In the genomic region with DNA sequence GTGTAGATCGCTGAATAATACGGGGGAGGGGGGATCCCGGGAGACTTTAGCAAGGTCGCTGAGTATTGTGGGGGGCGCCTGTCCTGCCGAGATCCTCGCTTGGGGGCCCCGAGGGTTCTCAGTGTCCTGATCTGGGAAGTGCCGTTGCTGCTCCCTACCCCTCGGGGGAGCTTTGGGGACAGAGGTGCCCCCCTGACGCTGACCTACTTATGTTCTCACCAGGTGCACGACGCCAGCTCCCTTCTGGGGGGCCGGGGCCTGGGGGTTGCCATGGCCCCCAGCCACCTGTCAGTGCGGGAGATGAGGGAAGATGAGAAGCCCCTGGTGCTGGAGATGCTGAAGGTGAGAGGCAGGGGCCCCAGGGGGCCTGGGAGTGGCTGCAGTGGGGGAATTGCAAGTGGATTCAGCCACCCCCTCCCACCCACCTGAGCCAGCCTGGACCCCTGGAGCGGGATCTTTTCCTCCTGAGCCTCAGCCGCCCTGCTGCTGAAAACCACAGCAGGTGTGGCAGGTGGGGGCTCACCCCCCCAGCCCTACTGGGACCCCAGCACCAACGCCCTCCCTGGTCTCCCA, we compare ENCODE assay signal across 7 cellular contexts. TPM values are rescaled to one million over a fixed set of nuclear protein-coding genes. Genes with fewer than 3 reads are reported as not detected.
DNase-seq lines count a peak whose midpoint lies in the region; ATAC-seq and TF ChIP-seq lines count a peak whose summit lies in the region.
"Had no signal": no experiment of that assay in that cellular context is flagged by ENCODE, and none has a peak within 500 bp of the region (broad histone marks: within the 10 kb centered on the region; RNA-seq: fewer than 3 reads in every experiment).

No MANE protein-coding gene starts in this region.

- ATAC-seq in HG02642 (IDR thresholded peaks at IDR 0.05; ENCODE audit: poor library complexity, unreplicated experiment) (no peak), GM18519 (IDR thresholded peaks at IDR 0.05; ENCODE audit: low FRiP score, unreplicated experiment) (no peak), HG02852 (IDR thresholded peaks at IDR 0.05; ENCODE audit: unreplicated experiment) (no peak)

- H3K4me1 Mint-ChIP-seq in activated T-helper 2 cell treated with anti-CD3 and anti-CD28 coated beads, Interferon-gamma antibody, Interleukin-2, Interleukin-4, amounts not matched to agents 10 μg/mL and 5 μg/mL and 100 μg/mL, durations not matched to agents 14 hours and 24 hours and 36 hours (ENCODE audit: low read depth) = peaks cover 12% of the 10 kb centered on the region

- H3K27ac ChIP-seq in mucosa of rectum (ENCODE audit: low read depth in 2 of 2, low read length in 2 of 2) = peak overlapping the region; percentile 65 to 74

- no peaks in the 10 kb centered on the region for H3K27me3 ChIP-seq in mucosa of rectum (ENCODE audit: control insufficient read depth in 2 of 2, insufficient read depth in 2 of 2, low read length in 2 of 2)

- H3K4me3 Mint-ChIP-seq in activated T-helper 2 cell treated with anti-CD3 and anti-CD28 coated beads, Interferon-gamma antibody, Interleukin-2, Interleukin-4, amounts not matched to agents 10 μg/mL and 5 μg/mL and 100 μg/mL, durations not matched to agents 14 hours and 24 hours and 36 hours (ENCODE audit: low read depth) = peak overlapping the region; percentile 80

- H3K4me3 ChIP-seq in GM12875 (ENCODE audit: low read depth, low read length) (peak overlapping the region; percentile 85), mucosa of rectum (ENCODE audit: low read length in 2 of 2) (peak overlapping the region; percentile 62 to 65)

- no peaks in the 10 kb centered on the region for H3K36me3 ChIP-seq in mucosa of rectum (ENCODE audit: control insufficient read depth in 2 of 2, insufficient read depth in 2 of 2, low read length in 2 of 2)

- no peaks in the 10 kb centered on the region for H3K36me3 Mint-ChIP-seq in activated T-helper 2 cell treated with anti-CD3 and anti-CD28 coated beads, Interferon-gamma antibody, Interleukin-2, Interleukin-4, amounts not matched to agents 10 μg/mL and 5 μg/mL and 100 μg/mL, durations not matched to agents 14 hours and 24 hours and 36 hours (ENCODE audit: low read depth)

- H3K4me1 ChIP-seq in mucosa of rectum (ENCODE audit: control insufficient read depth in 2 of 2, insufficient read depth in 2 of 2, low read length in 2 of 2) = peaks cover 9 to 17% of the 10 kb centered on the region in 2 donors

- H3K9me3 Mint-ChIP-seq in activated T-helper 2 cell treated with anti-CD3 and anti-CD28 coated beads, Interferon-gamma antibody, Interleukin-2, Interleukin-4, amounts not matched to agents 10 μg/mL and 5 μg/mL and 100 μg/mL, durations not matched to agents 14 hours and 24 hours and 36 hours = no peaks in the 10 kb centered on the region

- peak overlapping the region; percentile 68 for H3K27ac Mint-ChIP-seq in activated T-helper 2 cell treated with anti-CD3 and anti-CD28 coated beads, Interferon-gamma antibody, Interleukin-2, Interleukin-4, amounts not matched to agents 10 μg/mL and 5 μg/mL and 100 μg/mL, durations not matched to agents 14 hours and 24 hours and 36 hours

- intact Hi-C loops in activated T-helper 2 cell treated with anti-CD3 and anti-CD28 coated beads, Interferon-gamma antibody, Interleukin-2, Interleukin-4, amounts not matched to agents 10 μg/mL and 5 μg/mL and 100 μg/mL, durations not matched to agents 14 hours and 24 hours and 36 hours (cut with micrococcal nuclease) = no loop called here

- H3K9me3 ChIP-seq in mucosa of rectum (ENCODE audit: control insufficient read depth in 2 of 2, low read length in 2 of 2) = no peaks in the 10 kb centered on the region

- peak overlapping the region in 1 of 2 donors; percentile 33 for H3K9ac ChIP-seq in mucosa of rectum (ENCODE audit: low read depth in 1 of 2, low read length in 2 of 2)

- DNase-seq in activated T-helper 2 cell treated with anti-CD3 and anti-CD28 coated beads, Interferon-gamma antibody, Interleukin-2, Interleukin-4, amounts not matched to agents 10 μg/mL and 5 μg/mL and 100 μg/mL, durations not matched to agents 14 hours and 24 hours and 36 hours (ENCODE audit: low spot score) = no peak

- no peak for TF ChIP-seq CTCF in GM12875 (IDR thresholded peaks at IDR 0.05; ENCODE audit: borderline replicate concordance, insufficient read depth, low read depth, low read length)

- H3K27me3 Mint-ChIP-seq in activated T-helper 2 cell treated with anti-CD3 and anti-CD28 coated beads, Interferon-gamma antibody, Interleukin-2, Interleukin-4, amounts not matched to agents 10 μg/mL and 5 μg/mL and 100 μg/mL, durations not matched to agents 14 hours and 24 hours and 36 hours (ENCODE audit: low read depth) = no peaks in the 10 kb centered on the region

RNA-seq across cellular contexts. Expression of a gene that starts 0.5 kb away (rescaled TPM):
- total RNA-seq in activated T-helper 2 cell treated with anti-CD3 and anti-CD28 coated beads, Interferon-gamma antibody, Interleukin-2, Interleukin-4, amounts not matched to agents 10 μg/mL and 5 μg/mL and 100 μg/mL, durations not matched to agents 14 hours and 24 hours and 36 hours = 20.0 and 20.2 TPM in 2 replicates

RNA-seq across cellular contexts. Expression of a gene that starts 2.7 kb away (rescaled TPM):
- 0.41 and 0.71 TPM in 2 replicates for total RNA-seq in activated T-helper 2 cell treated with anti-CD3 and anti-CD28 coated beads, Interferon-gamma antibody, Interleukin-2, Interleukin-4, amounts not matched to agents 10 μg/mL and 5 μg/mL and 100 μg/mL, durations not matched to agents 14 hours and 24 hours and 36 hours

RNA-seq across cellular contexts. Expression of a gene that starts 9.1 kb away (rescaled TPM):
- 8.6 and 9.5 TPM in 2 replicates for total RNA-seq in activated T-helper 2 cell treated with anti-CD3 and anti-CD28 coated beads, Interferon-gamma antibody, Interleukin-2, Interleukin-4, amounts not matched to agents 10 μg/mL and 5 μg/mL and 100 μg/mL, durations not matched to agents 14 hours and 24 hours and 36 hours

RNA-seq across cellular contexts. Expression of a gene that starts 21.0 kb away (rescaled TPM):
- not detected in 2 replicates for total RNA-seq in activated T-helper 2 cell treated with anti-CD3 and anti-CD28 coated beads, Interferon-gamma antibody, Interleukin-2, Interleukin-4, amounts not matched to agents 10 μg/mL and 5 μg/mL and 100 μg/mL, durations not matched to agents 14 hours and 24 hours and 36 hours
- total RNA-seq: T-helper 2 cell treated with Interferon-gamma antibody and Interleukin-4, amounts not matched to agents 100 ng/mL and 5 ng/mL, for 36 hours had no signal

RNA-seq across cellular contexts. Expression of a gene that starts 24.1 kb away (rescaled TPM):
- total RNA-seq in activated T-helper 2 cell treated with anti-CD3 and anti-CD28 coated beads, Interferon-gamma antibody, Interleukin-2, Interleukin-4, amounts not matched to agents 10 μg/mL and 5 μg/mL and 100 μg/mL, durations not matched to agents 14 hours and 24 hours and 36 hours = 30.4 and 34.8 TPM in 2 replicates
